ENCODE assay signal across 1 cellular context in genomic region chrX:31258163-31258562, GRCh38.
TF ChIP-seq lines count a peak whose summit lies in the region.

No MANE protein-coding gene starts in this region.

TF ChIP-seq in SK-N-SH treated with all-trans-retinoic acid at 6 μM for 48 hours, 23 proteins besides CTCF, POLR2A, EP300 and RAD21 (continued from another document):
- no peak for TF ChIP-seq CREB5 (CRISPR knock-in tag; IDR thresholded peaks at IDR 0.05; ENCODE audit: low read depth)
- TF ChIP-seq ZNF70 (CRISPR knock-in tag; IDR thresholded peaks at IDR 0.05), result no peak
